8 cellular contexts compared by ENCODE assay signal in the genomic region with DNA sequence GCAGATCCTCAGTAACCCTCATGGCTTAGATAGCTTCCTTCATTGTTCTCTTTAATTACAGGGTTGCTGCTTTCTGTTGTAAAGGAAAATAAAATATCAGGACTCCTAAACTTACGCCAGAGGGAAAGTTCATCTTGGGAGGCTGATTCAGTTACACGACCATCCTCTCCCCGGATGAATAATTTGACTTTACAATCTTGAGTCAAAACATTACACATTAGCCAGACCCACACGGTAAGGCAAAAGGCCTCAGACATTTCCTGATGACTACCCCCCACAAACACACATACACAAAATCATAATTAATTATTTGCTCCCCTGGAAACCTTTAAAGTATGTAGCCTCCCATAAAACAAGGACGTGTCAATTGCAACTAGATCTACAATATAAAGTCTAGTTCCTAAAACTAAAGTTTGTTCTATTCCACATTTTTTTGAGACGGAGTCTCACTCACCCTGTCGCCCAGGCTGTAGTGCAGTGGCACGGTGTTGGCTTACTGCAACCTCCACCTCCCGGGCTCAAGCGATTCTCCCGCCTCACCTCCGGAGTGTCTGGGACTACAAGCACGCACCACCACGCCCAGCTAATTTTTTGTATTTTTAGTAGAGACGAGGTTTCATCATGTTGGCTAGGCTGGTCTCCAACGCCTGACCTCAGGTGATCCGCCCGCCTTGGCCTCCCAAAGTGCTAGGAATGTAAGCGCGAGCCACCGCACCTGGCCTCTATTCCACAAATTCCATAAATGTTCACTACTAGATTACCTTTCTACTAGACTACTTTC. TPM values are rescaled to one million over a fixed set of nuclear protein-coding genes. Genes with fewer than 3 reads are reported as not detected.
DNase-seq lines count a peak whose midpoint lies in the region; ATAC-seq and TF ChIP-seq lines count a peak whose summit lies in the region.

No MANE protein-coding gene starts in this region.

- peaks cover 15% of the 10 kb centered on the region for H3K36me3 Mint-ChIP-seq in CD8-positive, alpha-beta T cell

- H3K27me3 Mint-ChIP-seq in CD8-positive, alpha-beta T cell (ENCODE audit: low read depth), result no peaks in the 10 kb centered on the region

- no peak for TF ChIP-seq CTCF in CD8-positive, alpha-beta T cell (IDR thresholded peaks at IDR 0.05)
- TF ChIP-seq CTCF in thoracic aorta (IDR thresholded peaks at IDR 0.05), result no peak

- H3K27ac Mint-ChIP-seq in CD8-positive, alpha-beta T cell, result peak overlapping the region; percentile 90

- H3K4me3 ChIP-seq in CD8-positive, alpha-beta T cell (ENCODE audit: low read depth, low read length), result peak overlapping the region; percentile 86
- H3K4me3 ChIP-seq in adipocyte (ENCODE audit: low read length) (peak overlapping the region; percentile 92), thoracic aorta (peak overlapping the region; percentile 95)

- no peak for DNase-seq in CD8-positive, alpha-beta T cell
- DNase-seq in adipocyte (ENCODE audit: low read depth) (no peak), thoracic aorta (ENCODE audit: low spot score) (no peak), ureter (ENCODE audit: low spot score) (no peak)
- no peak for DNase-seq in stimulated activated CD4-positive, alpha-beta T cell treated with anti-CD3 and anti-CD28 coated beads, Interleukin-1b, Interleukin-23, amount 100 ng/mL, for 48 hours

- peak overlapping the region; percentile 75 for H3K27ac ChIP-seq in CD8-positive, alpha-beta T cell (ENCODE audit: low read depth, low read length)
- H3K27ac ChIP-seq in layer of hippocampus (ENCODE audit: low read depth, low read length) (peak overlapping the region; percentile 99), thoracic aorta (peak overlapping the region; percentile 90 to 98)

- no peaks in the 10 kb centered on the region for H3K9me3 Mint-ChIP-seq in CD8-positive, alpha-beta T cell

- intact Hi-C loops in CD8-positive, alpha-beta T cell (cut with DNase I, micrococcal nuclease), result loop anchor here (1.0 to 2.0 kb wide), 2 partner anchors 20 to 61 kb away; no protein-coding TSS in a partner anchor

- H3K4me3 Mint-ChIP-seq in CD8-positive, alpha-beta T cell, result peak overlapping the region; percentile 94

- ATAC-seq in CD8-positive, alpha-beta T cell, result no peak
- ATAC-seq in HG03095 (IDR thresholded peaks at IDR 0.05; ENCODE audit: unreplicated experiment), result peak; percentile 4
- peak; percentile 38 for ATAC-seq in thoracic aorta (ENCODE audit: insufficient number of reproducible peaks, low FRiP score, low read depth)
- ATAC-seq in GM21576 (IDR thresholded peaks at IDR 0.05; ENCODE audit: unreplicated experiment), result no peak

- H3K4me1 ChIP-seq in CD8-positive, alpha-beta T cell (ENCODE audit: insufficient read depth, low read length), result peaks cover 15% of the 10 kb centered on the region
- peaks cover 18% of the 10 kb centered on the region for H3K4me1 ChIP-seq in adipocyte (ENCODE audit: control insufficient read depth, insufficient read depth, low read length)
- H3K4me1 ChIP-seq in thoracic aorta (ENCODE audit: control insufficient read depth in 1 of 2, low read depth in 2 of 2), result peaks cover 10 to 21% of the 10 kb centered on the region in 2 donors

- CTCF ChIA-PET in CD8-positive, alpha-beta T cell (lab: Charles Lee), result interaction anchor here (0.6 to 3.1 kb wide), 6 partner anchors 10 to 504 kb away, joined by 3 to 21 read pairs (median 4); no protein-coding TSS in a partner anchor

- no peaks in the 10 kb centered on the region for H3K9me3 ChIP-seq in CD8-positive, alpha-beta T cell (ENCODE audit: low read length)
- H3K9me3 ChIP-seq in adipocyte (ENCODE audit: control insufficient read depth, low read length) (no peaks in the 10 kb centered on the region), thoracic aorta (no peaks in the 10 kb centered on the region)

- peaks cover 24% of the 10 kb centered on the region for H3K4me1 Mint-ChIP-seq in CD8-positive, alpha-beta T cell (ENCODE audit: low read depth)

- H3K9ac ChIP-seq in adipocyte (ENCODE audit: low read length), result peak overlapping the region; percentile 94

- POLR2A ChIA-PET in CD8-positive, alpha-beta T cell (lab: Charles Lee), result interaction anchor here (0.6 to 3.4 kb wide), 20 partner anchors 8 to 518 kb away, joined by 3 to 28 read pairs (median 6); partner anchors contain the start of genes AKR1A1, CCDC163, GPBP1L1 and HECTD3

- no peaks in the 10 kb centered on the region for H3K36me3 ChIP-seq in CD8-positive, alpha-beta T cell (ENCODE audit: insufficient read depth, low read length)
- H3K36me3 ChIP-seq in adipocyte (ENCODE audit: control insufficient read depth, insufficient read depth, low read length, severe bottlenecking) (peaks cover 9% of the 10 kb centered on the region), thoracic aorta (no peaks in the 10 kb centered on the region)

- no peaks in the 10 kb centered on the region for H3K27me3 ChIP-seq in CD8-positive, alpha-beta T cell (ENCODE audit: insufficient read depth, low read length)
- H3K27me3 ChIP-seq in adipocyte (replicated peaks; ENCODE audit: control insufficient read depth, insufficient read depth, low read length) (no peaks in the 10 kb centered on the region), layer of hippocampus (ENCODE audit: control insufficient read depth, insufficient read depth, low read length) (no peaks in the 10 kb centered on the region), thoracic aorta (replicated peaks; ENCODE audit: insufficient read depth) (no peaks in the 10 kb centered on the region)

RNA-seq across cellular contexts. Expression of gene PRDX1, which starts 0.8 kb away (rescaled TPM):
- total RNA-seq in CD8-positive, alpha-beta T cell, result 10 to 100 TPM; 20.4 to 27.0 TPM
- 100 to 1,000 TPM; 196 to 246 TPM for total RNA-seq in thoracic aorta
- 351 TPM for total RNA-seq in ureter

RNA-seq across cellular contexts. Expression of gene MMACHC, which starts 22.4 kb away (rescaled TPM):
- total RNA-seq in CD8-positive, alpha-beta T cell, result under 1 TPM; 0.14 to 0.30 TPM
- total RNA-seq in thoracic aorta, result 1 to 10 TPM; 1.4 to 1.5 TPM
- 9.7 TPM for total RNA-seq in ureter

RNA-seq across cellular contexts. Expression of gene CCDC163, which starts 22.6 kb away (rescaled TPM):
- 1 to 10 TPM; 3.9 to 4.7 TPM for total RNA-seq in CD8-positive, alpha-beta T cell
- 1 to 10 TPM; 1.3 to 1.9 TPM for total RNA-seq in thoracic aorta
- total RNA-seq in ureter, result 3.2 TPM

RNA-seq across cellular contexts. Expression of gene AKR1A1, which starts 28.1 kb away (rescaled TPM):
- 10 to 100 TPM; 27.2 to 31.9 TPM for total RNA-seq in CD8-positive, alpha-beta T cell
- total RNA-seq in thoracic aorta (100 to 1,000 TPM in 1 of 2 donors, 10 to 100 TPM in 1; 35.3 to 130 TPM), ureter (120 TPM)

RNA-seq across cellular contexts. Expression of gene TESK2, which starts 31.6 kb away (rescaled TPM):
- total RNA-seq in CD8-positive, alpha-beta T cell, result 1 to 10 TPM; 4.6 to 5.8 TPM
- 1 to 10 TPM; 3.5 to 7.6 TPM for total RNA-seq in thoracic aorta
- 12.3 TPM for total RNA-seq in ureter

Comparison
In these comparisons a context has a peak if more than half of its experiments do, and no peak if none do; other contexts are left out.
1. ATAC-seq: peak in HG03095 (single experiment) and thoracic aorta (single experiment); none in CD8-positive, alpha-beta T cell (single experiment) and GM21576 (single experiment).
2. RNA of gene PRDX1, which starts 0.8 kb away (total RNA-seq): 351 TPM in ureter (single experiment) and 196 to 246 TPM in thoracic aorta; 20.4 to 27.0 TPM in CD8-positive, alpha-beta T cell; every median in the first group is over 4 times any median in the second.
3. Peak in every context shown above with its lines, with median percentiles within 50 percentile points of each other: H3K27ac ChIP-seq and H3K4me3 ChIP-seq.